In genomic region chr7:107233174-107233573, GRCh38 we compare ENCODE assay signal across 14 cellular contexts.
DNase-seq lines count a peak whose midpoint lies in the region; ATAC-seq and TF ChIP-seq lines count a peak whose summit lies in the region.
"Had no signal": no experiment of that assay in that cellular context is flagged by ENCODE, and none has a peak within 500 bp of the region (broad histone marks: within the 10 kb centered on the region; RNA-seq: fewer than 3 reads in every experiment).

No MANE protein-coding gene starts in this region.

- no peak overlapping the region for H3K27ac Mint-ChIP-seq in stimulated activated naive CD8-positive, alpha-beta T cell treated with anti-CD3 and anti-CD28 coated beads, Interleukin-15, amount 100 ng/mL, for 72 hours
- H3K27ac Mint-ChIP-seq in CD14-positive monocyte: no peak overlapping the region
- H3K27ac Mint-ChIP-seq: activated CD4-positive, alpha-beta T cell treated with anti-CD3 and anti-CD28 coated beads, Interleukin-2, amount 10 ng/mL, durations not matched to agents 7 days and 5 days had no signal

- peaks cover 30 to 38% of the 10 kb centered on the region in 2 donors for H3K36me3 Mint-ChIP-seq in CD14-positive monocyte

- DNase-seq in stimulated activated naive CD8-positive, alpha-beta T cell treated with anti-CD3 and anti-CD28 coated beads, Interleukin-15, amount 100 ng/mL, for 72 hours: no peak
- no peak for DNase-seq in stimulated activated naive CD8-positive, alpha-beta T cell treated with anti-CD3 and anti-CD28 coated beads, Interleukin-15, Interleukin-2, amounts not matched to agents 100 U/mL and 50 U/mL, for 24 hours
- DNase-seq in SW480 (ENCODE audit: low spot score) (peak; percentile 36), left ventricle myocardium superior (no peak), NCI-H345 treated with DMSO at 0.1 percent for 48 hours (lab: John Stamatoyannopoulos, UW; ENCODE audit: unreplicated experiment) (no peak), MV-4-11 (lab: John Stamatoyannopoulos, UW) (no peak), CD14-positive monocyte (ENCODE audit: low spot score) (no peak)
- DNase-seq: activated CD4-positive, alpha-beta T cell treated with anti-CD3 and anti-CD28 coated beads, Interleukin-2, amount 10 ng/mL, durations not matched to agents 7 days and 5 days; activated T-cell treated with anti-CD3 and anti-CD28 coated beads, Interleukin-2, amount 50 U/mL, for 48 hours; amniotic stem cell; KG1; NCI-H146; T-helper 9 cell had no signal

- H3K9me3 Mint-ChIP-seq in stimulated activated naive CD8-positive, alpha-beta T cell treated with anti-CD3 and anti-CD28 coated beads, Interleukin-15, amount 100 ng/mL, for 72 hours: no peaks in the 10 kb centered on the region
- no peaks in the 10 kb centered on the region for H3K9me3 Mint-ChIP-seq in CD14-positive monocyte
- H3K9me3 Mint-ChIP-seq: activated CD4-positive, alpha-beta T cell treated with anti-CD3 and anti-CD28 coated beads, Interleukin-2, amount 10 ng/mL, durations not matched to agents 7 days and 5 days had no signal

- intact Hi-C loops in left ventricle myocardium superior (cut with micrococcal nuclease) (no loop called here), CD14-positive monocyte (cut with micrococcal nuclease) (no loop called here)

- no peak for TF ChIP-seq CTCF in CD14-positive monocyte (IDR thresholded peaks at IDR 0.05)

- peak; percentile 64 for ATAC-seq in stimulated activated naive CD8-positive, alpha-beta T cell treated with anti-CD3 and anti-CD28 coated beads, Interleukin-15, amount 100 ng/mL, for 72 hours
- no peak for ATAC-seq in stimulated activated naive CD8-positive, alpha-beta T cell treated with anti-CD3 and anti-CD28 coated beads, Interleukin-15, Interleukin-2, amounts not matched to agents 100 U/mL and 50 U/mL, for 24 hours
- ATAC-seq in left ventricle myocardium superior: peak; percentile 43
- no peak for ATAC-seq in HG02870 (IDR thresholded peaks at IDR 0.05; ENCODE audit: unreplicated experiment)

- no peaks in the 10 kb centered on the region for H3K27me3 Mint-ChIP-seq in stimulated activated naive CD8-positive, alpha-beta T cell treated with anti-CD3 and anti-CD28 coated beads, Interleukin-15, amount 100 ng/mL, for 72 hours
- peaks cover 0 to 1% (median 0%) of the 10 kb centered on the region in 3 donors for H3K27me3 Mint-ChIP-seq in CD14-positive monocyte (ENCODE audit: low read depth in 3 of 3)
- H3K27me3 Mint-ChIP-seq: activated CD4-positive, alpha-beta T cell treated with anti-CD3 and anti-CD28 coated beads, Interleukin-2, amount 10 ng/mL, durations not matched to agents 7 days and 5 days had no signal

- H3K4me3 Mint-ChIP-seq in stimulated activated naive CD8-positive, alpha-beta T cell treated with anti-CD3 and anti-CD28 coated beads, Interleukin-15, amount 100 ng/mL, for 72 hours: no peak overlapping the region
- no peak overlapping the region for H3K4me3 Mint-ChIP-seq in CD14-positive monocyte
- H3K4me3 Mint-ChIP-seq: activated CD4-positive, alpha-beta T cell treated with anti-CD3 and anti-CD28 coated beads, Interleukin-2, amount 10 ng/mL, durations not matched to agents 7 days and 5 days had no signal

- H3K4me1 Mint-ChIP-seq in stimulated activated naive CD8-positive, alpha-beta T cell treated with anti-CD3 and anti-CD28 coated beads, Interleukin-15, amount 100 ng/mL, for 72 hours: no peaks in the 10 kb centered on the region
- no peaks in the 10 kb centered on the region for H3K4me1 Mint-ChIP-seq in CD14-positive monocyte
- H3K4me1 Mint-ChIP-seq: activated CD4-positive, alpha-beta T cell treated with anti-CD3 and anti-CD28 coated beads, Interleukin-2, amount 10 ng/mL, durations not matched to agents 7 days and 5 days had no signal

Comparison
In these comparisons a context has a peak if more than half of its experiments do, and no peak if none do; other contexts are left out.
1. ATAC-seq: peak in stimulated activated naive CD8-positive, alpha-beta T cell treated with anti-CD3 and anti-CD28 coated beads, Interleukin-15, amount 100 ng/mL, for 72 hours (single experiment) and left ventricle myocardium superior (single experiment); none in stimulated activated naive CD8-positive, alpha-beta T cell treated with anti-CD3 and anti-CD28 coated beads, Interleukin-15, Interleukin-2, amounts not matched to agents 100 U/mL and 50 U/mL, for 24 hours (single experiment) and HG02870 (single experiment).